18 cellular contexts compared by ENCODE assay signal in genomic region chr11:36238881-36239280, GRCh38.
"Had no signal": no experiment of that assay in that cellular context is flagged by ENCODE, and none has a peak within 500 bp of the region (broad histone marks: within the 10 kb centered on the region; RNA-seq: fewer than 3 reads in every experiment).

No MANE protein-coding gene starts in this region.

- ATAC-seq: effector memory CD8-positive, alpha-beta T cell; heart right ventricle; left lobe of liver; naive thymus-derived CD4-positive, alpha-beta T cell had no signal

- H3K27me3 ChIP-seq: esophagus muscularis mucosa, sigmoid colon had no signal

- H3K36me3 ChIP-seq: esophagus muscularis mucosa, heart right ventricle, neutrophil, sigmoid colon had no signal

- FAIRE-seq: frontal cortex, islet of Langerhans, small intestine, urothelium cell line had no signal

- H3K4me1 ChIP-seq: esophagus muscularis mucosa, sigmoid colon had no signal

- H3K4me3 Mint-ChIP-seq: effector memory CD8-positive, alpha-beta T cell; naive thymus-derived CD4-positive, alpha-beta T cell; type B pancreatic cell had no signal

- H3K9me3 Mint-ChIP-seq: effector memory CD8-positive, alpha-beta T cell; naive thymus-derived CD4-positive, alpha-beta T cell had no signal

- H3K27ac ChIP-seq: epithelial cell of prostate, esophagus muscularis mucosa, heart right ventricle, neutrophil, sigmoid colon had no signal

- H3K27me3 Mint-ChIP-seq: type B pancreatic cell had no signal

- H3K4me3 ChIP-seq: esophagus muscularis mucosa, heart right ventricle, sigmoid colon had no signal

- DNase-seq: effector memory CD8-positive, alpha-beta T cell; heart right ventricle; kidney glomerular epithelial cell; mammary epithelial cell; naive thymus-derived CD4-positive, alpha-beta T cell; sigmoid colon; small intestine; stimulated activated CD4-positive, alpha-beta T cell treated with anti-CD3 and anti-CD28 coated beads, Interleukin-12 subunit alpha, Interleukin-12 subunit beta, amount 100 ng/mL, for 4 hours; stimulated activated CD4-positive, alpha-beta T cell treated with anti-CD3 and anti-CD28 coated beads, Interleukin-2, amount 100 ng/mL, for 48 hours; stimulated activated naive CD4-positive, alpha-beta T cell treated with Interleukin-2 at 50 U/mL for 16 hours had no signal

- H3K36me3 Mint-ChIP-seq: naive thymus-derived CD4-positive, alpha-beta T cell had no signal

- H3K9me3 ChIP-seq: esophagus muscularis mucosa, heart right ventricle, neutrophil, sigmoid colon had no signal

- H3K4me1 Mint-ChIP-seq: naive thymus-derived CD4-positive, alpha-beta T cell had no signal

- H3K27ac Mint-ChIP-seq: effector memory CD8-positive, alpha-beta T cell; naive thymus-derived CD4-positive, alpha-beta T cell; type B pancreatic cell had no signal
